Comparison of ENCODE assay signal across 11 cellular contexts in genomic region chr17:17848311-17848710, GRCh38. TPM values are rescaled to one million over a fixed set of nuclear protein-coding genes. Genes with fewer than 3 reads are reported as not detected.
DNase-seq lines count a peak whose midpoint lies in the region; ATAC-seq and TF ChIP-seq lines count a peak whose summit lies in the region.
"Had no signal": no experiment of that assay in that cellular context is flagged by ENCODE, and none has a peak within 500 bp of the region (broad histone marks: within the 10 kb centered on the region; RNA-seq: fewer than 3 reads in every experiment).

No MANE protein-coding gene starts in this region.

- H3K79me2 ChIP-seq in smooth muscle cell (ENCODE audit: low read depth), result no peaks in the 10 kb centered on the region

- no peak overlapping the region for H4K8ac ChIP-seq in mesenchymal stem cell (ENCODE audit: low read length)

- no peaks in the 10 kb centered on the region for H3K27me3 Mint-ChIP-seq in activated naive CD4-positive, alpha-beta T cell treated with anti-CD3 and anti-CD28 coated beads, Interleukin-2, amount 50 U/mL, for 24 hours
- no peaks in the 10 kb centered on the region for H3K27me3 Mint-ChIP-seq in activated T-helper 2 cell treated with anti-CD3 and anti-CD28 coated beads, Interferon-gamma antibody, Interleukin-2, Interleukin-4, amounts not matched to agents 10 μg/mL and 5 μg/mL and 100 μg/mL, durations not matched to agents 14 hours and 24 hours and 36 hours (ENCODE audit: low read depth)
- H3K27me3 Mint-ChIP-seq: type B pancreatic cell had no signal

- H3K27ac Mint-ChIP-seq in activated naive CD4-positive, alpha-beta T cell treated with anti-CD3 and anti-CD28 coated beads, Interleukin-2, amount 50 U/mL, for 24 hours, result peak overlapping the region; percentile 83
- H3K27ac Mint-ChIP-seq in activated naive CD4-positive, alpha-beta T cell treated with anti-CD3 and anti-CD28 coated beads, Interleukin-2, amount 50 U/mL, for 72 hours, result peak overlapping the region in 1 of 2 donors; percentile 83
- peak overlapping the region; percentile 95 for H3K27ac Mint-ChIP-seq in activated T-helper 2 cell treated with anti-CD3 and anti-CD28 coated beads, Interferon-gamma antibody, Interleukin-2, Interleukin-4, amounts not matched to agents 10 μg/mL and 5 μg/mL and 100 μg/mL, durations not matched to agents 14 hours and 24 hours and 36 hours
- H3K27ac Mint-ChIP-seq: type B pancreatic cell had no signal

- H2AK5ac ChIP-seq in mesenchymal stem cell (ENCODE audit: low read length, severe bottlenecking), result no peak overlapping the region

- peak overlapping the region in 1 of 2 experiments; percentile 7 for H2BK12ac ChIP-seq in mesenchymal stem cell (ENCODE audit: low read length in 2 of 2)

- H3K4me1 ChIP-seq in mesenchymal stem cell (ENCODE audit: control insufficient read depth, insufficient read depth, low read depth, low read length) (peaks cover 32% of the 10 kb centered on the region), thyroid gland (peaks cover 70 to 90% of the 10 kb centered on the region in 2 donors), smooth muscle cell (ENCODE audit: low read depth) (peaks cover 11% of the 10 kb centered on the region)

- no peak overlapping the region for H3K4me3 Mint-ChIP-seq in activated naive CD4-positive, alpha-beta T cell treated with anti-CD3 and anti-CD28 coated beads, Interleukin-2, amount 50 U/mL, for 24 hours
- no peak overlapping the region for H3K4me3 Mint-ChIP-seq in activated T-helper 2 cell treated with anti-CD3 and anti-CD28 coated beads, Interferon-gamma antibody, Interleukin-2, Interleukin-4, amounts not matched to agents 10 μg/mL and 5 μg/mL and 100 μg/mL, durations not matched to agents 14 hours and 24 hours and 36 hours (ENCODE audit: low read depth)
- H3K4me3 Mint-ChIP-seq: type B pancreatic cell had no signal

- no peak overlapping the region for H2BK15ac ChIP-seq in mesenchymal stem cell (ENCODE audit: low read depth, poor library complexity, severe bottlenecking)

- H3F3A ChIP-seq in smooth muscle cell (ENCODE audit: low read depth), result no peaks in the 10 kb centered on the region

- H3K18ac ChIP-seq in mesenchymal stem cell (ENCODE audit: low read depth in 1 of 2, low read length in 2 of 2), result no peak overlapping the region

- H3K27me3 ChIP-seq in mesenchymal stem cell (ENCODE audit: control insufficient read depth in 1 of 2, insufficient read depth in 1 of 2, low read length in 2 of 2), result no peaks in the 10 kb centered on the region
- H3K27me3 ChIP-seq in thyroid gland, result no peaks in the 10 kb centered on the region
- no peaks in the 10 kb centered on the region for H3K27me3 ChIP-seq in smooth muscle cell (ENCODE audit: low read depth)
- H3K27me3 ChIP-seq in MG63, result no peaks in the 10 kb centered on the region

- H3K9ac ChIP-seq in mesenchymal stem cell (ENCODE audit: low read length) (peak overlapping the region; percentile 67), smooth muscle cell (ENCODE audit: low read depth) (no peak overlapping the region)

- no peak overlapping the region for H2BK120ac ChIP-seq in mesenchymal stem cell (ENCODE audit: low read depth, low read length)

- H3K27ac ChIP-seq in mesenchymal stem cell (ENCODE audit: low read length, poor library complexity, severe bottlenecking) (no peak overlapping the region), thyroid gland (peak overlapping the region; percentile 42 to 99 (median 76)), smooth muscle cell (ENCODE audit: low read depth) (no peak overlapping the region)
- H3K27ac ChIP-seq: VCaP had no signal

- WGBS in mesenchymal stem cell, result 94% methylated on average over 8 of the region's 8 CpGs
- WGBS in thyroid gland, 2 donors, result 88 to 92% methylated on average over 7 to 8 of the region's 8 CpGs
- WGBS in smooth muscle cell (ENCODE audit: low lambda C conversion rate), result 88% methylated on average over 7 of the region's 8 CpGs

- H3K4me3 ChIP-seq in mesenchymal stem cell (ENCODE audit: insufficient read depth in 1 of 2, low read depth in 1 of 2, low read length in 2 of 2) (no peak overlapping the region), thyroid gland (replicated peaks in 1 of 3) (no peak overlapping the region), smooth muscle cell (no peak overlapping the region), MG63 (no peak overlapping the region)

- no peak for TF ChIP-seq CTCF in thyroid gland (IDR thresholded peaks at IDR 0.05)
- no peak for TF ChIP-seq CTCF in smooth muscle cell (IDR thresholded peaks at IDR 0.05; ENCODE audit: borderline replicate concordance, insufficient read depth, poor library complexity, severe bottlenecking)

- no peaks in the 10 kb centered on the region for H4K20me1 ChIP-seq in smooth muscle cell (ENCODE audit: low read depth)

- H3K23ac ChIP-seq in mesenchymal stem cell (ENCODE audit: low read length in 2 of 2), result no peak overlapping the region

- peaks cover 19 to 54% of the 10 kb centered on the region in 2 experiments for H3K36me3 ChIP-seq in mesenchymal stem cell (ENCODE audit: control insufficient read depth in 1 of 2, insufficient read depth in 2 of 2, low read depth in 1 of 2, low read length in 2 of 2)
- H3K36me3 ChIP-seq in thyroid gland, result peaks cover 9 to 13% of the 10 kb centered on the region in 2 donors
- no peaks in the 10 kb centered on the region for H3K36me3 ChIP-seq in smooth muscle cell (ENCODE audit: low read depth)
- H3K36me3 ChIP-seq in MG63, result no peaks in the 10 kb centered on the region

- peak overlapping the region in 1 of 2 experiments; percentile 10 for H3K4ac ChIP-seq in mesenchymal stem cell (ENCODE audit: low read depth in 1 of 2, low read length in 2 of 2)

- H3K14ac ChIP-seq in mesenchymal stem cell (ENCODE audit: low read length in 2 of 2), result no peak overlapping the region

- no peak for DNase-seq in activated naive CD4-positive, alpha-beta T cell treated with anti-CD3 and anti-CD28 coated beads, Interleukin-2, amount 50 U/mL, for 72 hours (ENCODE audit: low spot score in 2 of 2)
- DNase-seq in activated T-helper 2 cell treated with anti-CD3 and anti-CD28 coated beads, Interferon-gamma antibody, Interleukin-2, Interleukin-4, amounts not matched to agents 10 μg/mL and 5 μg/mL and 100 μg/mL, durations not matched to agents 14 hours and 24 hours and 36 hours (ENCODE audit: low spot score), result no peak
- DNase-seq in mesenchymal stem cell (no peak), thyroid gland (no peak), smooth muscle cell (lab: John Stamatoyannopoulos, UW; ENCODE audit: unreplicated experiment) (no peak), MG63 (no peak)
- DNase-seq: cortex of kidney had no signal

- H4K91ac ChIP-seq in mesenchymal stem cell (ENCODE audit: low read length), result no peak overlapping the region

- H2BK5ac ChIP-seq in mesenchymal stem cell (ENCODE audit: low read depth, low read length, poor library complexity, severe bottlenecking), result no peak overlapping the region

- H3K79me1 ChIP-seq in mesenchymal stem cell (replicated peaks; ENCODE audit: low read length, poor library complexity, severe bottlenecking), result no peaks in the 10 kb centered on the region

- H3K9me3 ChIP-seq in mesenchymal stem cell (ENCODE audit: control insufficient read depth, low read length) (no peaks in the 10 kb centered on the region), thyroid gland (no peaks in the 10 kb centered on the region), smooth muscle cell (replicated peaks; ENCODE audit: low read depth) (no peaks in the 10 kb centered on the region), MG63 (no peaks in the 10 kb centered on the region)

- H2AFZ ChIP-seq in mesenchymal stem cell (ENCODE audit: low read depth, low read length), result no peak overlapping the region
- no peak overlapping the region for H2AFZ ChIP-seq in smooth muscle cell (ENCODE audit: low read depth)

- H3K9me3 Mint-ChIP-seq in activated naive CD4-positive, alpha-beta T cell treated with anti-CD3 and anti-CD28 coated beads, Interleukin-2, amount 50 U/mL, for 24 hours, result no peaks in the 10 kb centered on the region
- no peaks in the 10 kb centered on the region for H3K9me3 Mint-ChIP-seq in activated naive CD4-positive, alpha-beta T cell treated with anti-CD3 and anti-CD28 coated beads, Interleukin-2, amount 50 U/mL, for 72 hours
- no peaks in the 10 kb centered on the region for H3K9me3 Mint-ChIP-seq in activated T-helper 2 cell treated with anti-CD3 and anti-CD28 coated beads, Interferon-gamma antibody, Interleukin-2, Interleukin-4, amounts not matched to agents 10 μg/mL and 5 μg/mL and 100 μg/mL, durations not matched to agents 14 hours and 24 hours and 36 hours
- H3K9me3 Mint-ChIP-seq: type B pancreatic cell had no signal

- TF ChIP-seq POLR2A in thyroid gland (IDR thresholded peaks at IDR 0.05), result no peak

- H3K36me3 Mint-ChIP-seq in activated naive CD4-positive, alpha-beta T cell treated with anti-CD3 and anti-CD28 coated beads, Interleukin-2, amount 50 U/mL, for 24 hours, result no peaks in the 10 kb centered on the region
- peaks cover 8 to 17% of the 10 kb centered on the region in 2 donors for H3K36me3 Mint-ChIP-seq in activated naive CD4-positive, alpha-beta T cell treated with anti-CD3 and anti-CD28 coated beads, Interleukin-2, amount 50 U/mL, for 72 hours
- H3K36me3 Mint-ChIP-seq in activated T-helper 2 cell treated with anti-CD3 and anti-CD28 coated beads, Interferon-gamma antibody, Interleukin-2, Interleukin-4, amounts not matched to agents 10 μg/mL and 5 μg/mL and 100 μg/mL, durations not matched to agents 14 hours and 24 hours and 36 hours (ENCODE audit: low read depth), result peaks cover 14% of the 10 kb centered on the region
- H3K36me3 Mint-ChIP-seq: type B pancreatic cell had no signal

- peaks cover 67% of the 10 kb centered on the region for H3K4me1 Mint-ChIP-seq in activated naive CD4-positive, alpha-beta T cell treated with anti-CD3 and anti-CD28 coated beads, Interleukin-2, amount 50 U/mL, for 24 hours
- peaks cover 51% of the 10 kb centered on the region for H3K4me1 Mint-ChIP-seq in activated T-helper 2 cell treated with anti-CD3 and anti-CD28 coated beads, Interferon-gamma antibody, Interleukin-2, Interleukin-4, amounts not matched to agents 10 μg/mL and 5 μg/mL and 100 μg/mL, durations not matched to agents 14 hours and 24 hours and 36 hours (ENCODE audit: low read depth)

- intact Hi-C loops in activated T-helper 2 cell treated with anti-CD3 and anti-CD28 coated beads, Interferon-gamma antibody, Interleukin-2, Interleukin-4, amounts not matched to agents 10 μg/mL and 5 μg/mL and 100 μg/mL, durations not matched to agents 14 hours and 24 hours and 36 hours (cut with micrococcal nuclease), result no loop called here
- intact Hi-C loops in thyroid gland (cut with DNase I), result no loop called here

- no peak for ATAC-seq in activated naive CD4-positive, alpha-beta T cell treated with anti-CD3 and anti-CD28 coated beads, Interleukin-2, amount 50 U/mL, for 72 hours
- no peak for ATAC-seq in HG03439 (IDR thresholded peaks at IDR 0.05; ENCODE audit: unreplicated experiment)

- H3K4me2 ChIP-seq in mesenchymal stem cell (ENCODE audit: low read length, poor library complexity, severe bottlenecking) (no peak overlapping the region), smooth muscle cell (no peak overlapping the region)

RNA-seq across cellular contexts. Expression of gene SREBF1, which starts 11.5 kb away (rescaled TPM):
- 100 to 1,000 TPM in 1 of 2 donors, 10 to 100 TPM in 1; 67.2 to 103 TPM for total RNA-seq in activated naive CD4-positive, alpha-beta T cell treated with anti-CD3 and anti-CD28 coated beads, Interleukin-2, amount 50 U/mL, for 72 hours
- total RNA-seq in activated T-helper 2 cell treated with anti-CD3 and anti-CD28 coated beads, Interferon-gamma antibody, Interleukin-2, Interleukin-4, amounts not matched to agents 10 μg/mL and 5 μg/mL and 100 μg/mL, durations not matched to agents 14 hours and 24 hours and 36 hours, result 166 and 175 TPM in 2 replicates
- 89.9 TPM for polyA plus RNA-seq in mesenchymal stem cell (2013, experiment 1 of 2)
- 89.1 TPM for polyA plus RNA-seq in mesenchymal stem cell (2013, experiment 2 of 2)
- total RNA-seq in thyroid gland (10 to 100 TPM; 44.6 to 89.4 (median 63.0) TPM), smooth muscle cell (23.5 and 25.9 TPM in 2 replicates)
- 45.4 and 53.5 TPM in 2 replicates for polyA plus RNA-seq in smooth muscle cell
- total RNA-seq in MG63 (2014; rRNA removed; shearing (Covaris generic); ENCODE audit: low replicate concordance), result 36.0 and 59.3 TPM in 2 replicates

Comparison
In these comparisons a context has a peak if more than half of its experiments do, and no peak if none do; other contexts are left out.
1. H3K27ac ChIP-seq: peak in thyroid gland (3 of 3); none in mesenchymal stem cell (single experiment) and smooth muscle cell (single experiment).